ENCODE assay signal across 18 cellular contexts in genomic region chr17:681738-682137, GRCh38. TPM values are rescaled to one million over a fixed set of nuclear protein-coding genes. Genes with fewer than 3 reads are reported as not detected.
A peak's percentile ranks its signal among the peaks of the same experiment; 100 is the strongest.
DNase-seq lines count a peak whose midpoint lies in the region; ATAC-seq and TF ChIP-seq lines count a peak whose summit lies in the region.
"Had no signal": no experiment of that assay in that cellular context is flagged by ENCODE, and none has a peak within 500 bp of the region (broad histone marks: within the 10 kb centered on the region; RNA-seq: fewer than 3 reads in every experiment).

No MANE protein-coding gene starts in this region.

- H2AFZ ChIP-seq in ACC112 (ENCODE audit: low read length, unreplicated experiment) = no peak overlapping the region
- H2AFZ ChIP-seq in PC-3 (ENCODE audit: low read length) = no peak overlapping the region

- no peak for TF ChIP-seq CTCF in activated CD8-positive, alpha-beta T cell treated with anti-CD3 and anti-CD28 coated beads for 36 hours (IDR thresholded peaks at IDR 0.05)
- no peak for TF ChIP-seq CTCF in lower lobe of right lung (IDR thresholded peaks at IDR 0.05)
- TF ChIP-seq CTCF in PC-3 (conservative IDR thresholded peaks at IDR 0.05; ENCODE audit: low read depth, low read length) = no peak

- no peak overlapping the region for H3K9ac ChIP-seq in PC-3 (ENCODE audit: low read length)

- no peak overlapping the region for H3K4me3 ChIP-seq in ACC112 (ENCODE audit: low read depth, low read length)
- H3K4me3 ChIP-seq in lower lobe of right lung = no peak overlapping the region
- no peak overlapping the region for H3K4me3 ChIP-seq in PC-3 (ENCODE audit: low read length)

- H3K9me3 ChIP-seq in lower lobe of right lung (no peaks in the 10 kb centered on the region), PC-3 (ENCODE audit: low read length) (no peaks in the 10 kb centered on the region)

- no peaks in the 10 kb centered on the region for H4K20me1 ChIP-seq in PC-3 (ENCODE audit: low read length)

- peaks cover 20% of the 10 kb centered on the region for H3K36me3 Mint-ChIP-seq in memory B cell
- peaks cover 11% of the 10 kb centered on the region for H3K36me3 Mint-ChIP-seq in activated CD8-positive, alpha-beta T cell treated with anti-CD3 and anti-CD28 coated beads for 36 hours (ENCODE audit: low read depth)

- no TSS peak for BruUV-seq in PC-3 (replicated peaks; lab: Mats Ljungman, UMichigan)

- H3K27ac Mint-ChIP-seq in memory B cell = no peak overlapping the region
- H3K27ac Mint-ChIP-seq in activated CD8-positive, alpha-beta T cell treated with anti-CD3 and anti-CD28 coated beads for 36 hours = no peak overlapping the region
- H3K27ac Mint-ChIP-seq: B cell, progenitor cell of endocrine pancreas, type B pancreatic cell had no signal

- peak overlapping the region; percentile 24 for H3K4me3 Mint-ChIP-seq in memory B cell
- H3K4me3 Mint-ChIP-seq in activated CD8-positive, alpha-beta T cell treated with anti-CD3 and anti-CD28 coated beads for 36 hours = no peak overlapping the region
- H3K4me3 Mint-ChIP-seq: B cell, immature natural killer cell, type B pancreatic cell had no signal

- POLR2A ChIA-PET in activated CD8-positive, alpha-beta T cell treated with anti-CD3 and anti-CD28 coated beads for 36 hours (lab: Charles Lee) = no interaction called here
- POLR2A ChIA-PET in PC-3 (lab: Charles Lee; ENCODE audit: unreplicated experiment) = no interaction called here

- intact Hi-C loops in activated CD8-positive, alpha-beta T cell treated with anti-CD3 and anti-CD28 coated beads for 36 hours (cut with micrococcal nuclease) = no loop called here
- intact Hi-C loops in lower lobe of right lung (cut with DNase I) (no loop called here), PC-3 (cut with micrococcal nuclease) (no loop called here)

- H3K27me3 ChIP-seq in ACC112 (ENCODE audit: insufficient read depth, low read length) (no peaks in the 10 kb centered on the region), lower lobe of right lung (ENCODE audit: low read depth) (no peaks in the 10 kb centered on the region), PC-3 (ENCODE audit: low read length) (no peaks in the 10 kb centered on the region)
- H3K27me3 ChIP-seq: foreskin keratinocyte had no signal

- peak overlapping the region; percentile 34 for H3K27ac ChIP-seq in ACC112 (ENCODE audit: low read depth, low read length)
- H3K27ac ChIP-seq in lower lobe of right lung = no peak overlapping the region
- no peak overlapping the region for H3K27ac ChIP-seq in PC-3 (ENCODE audit: low read length)
- H3K27ac ChIP-seq: foreskin keratinocyte had no signal

- no peaks in the 10 kb centered on the region for H3K27me3 Mint-ChIP-seq in memory B cell
- H3K27me3 Mint-ChIP-seq in activated CD8-positive, alpha-beta T cell treated with anti-CD3 and anti-CD28 coated beads for 36 hours = no peaks in the 10 kb centered on the region
- H3K27me3 Mint-ChIP-seq: B cell, progenitor cell of endocrine pancreas, type B pancreatic cell had no signal

- H3K4me1 Mint-ChIP-seq in memory B cell = peaks cover 15% of the 10 kb centered on the region
- H3K4me1 Mint-ChIP-seq in activated CD8-positive, alpha-beta T cell treated with anti-CD3 and anti-CD28 coated beads for 36 hours (ENCODE audit: low read depth) = peaks cover 14% of the 10 kb centered on the region

- peak; percentile 52 for DNase-seq in GM04504 (ENCODE audit: low read depth)
- DNase-seq in astrocyte of the hippocampus (ENCODE audit: low read depth, low spot score) = peak; percentile 75
- DNase-seq in memory B cell (ENCODE audit: low spot score in 2 of 2) = no peak
- DNase-seq in activated CD8-positive, alpha-beta T cell treated with anti-CD3 and anti-CD28 coated beads for 36 hours = no peak
- no peak for DNase-seq in lower lobe of right lung
- DNase-seq in NK-92 (lab: John Stamatoyannopoulos, UW; ENCODE audit: unreplicated experiment) = no peak
- DNase-seq in PC-3 = no peak
- DNase-seq: activated CD8-positive, alpha-beta memory T cell treated with anti-CD3 and anti-CD28 coated beads for 24 hours; activated naive CD4-positive, alpha-beta T cell; foreskin keratinocyte; GOT3; immature natural killer cell; midbrain; NCI-H187 treated with DMSO at 0.1 percent for 48 hours had no signal

- H3K4me2 ChIP-seq in PC-3 (ENCODE audit: low read length) = no peak overlapping the region

- peaks cover 11% of the 10 kb centered on the region; the same call in 1 of the 2 replicates for H3K36me3 ChIP-seq in ACC112 (ENCODE audit: insufficient read depth, low read length)
- peaks cover 23% of the 10 kb centered on the region for H3K36me3 ChIP-seq in lower lobe of right lung
- no peaks in the 10 kb centered on the region; the same call in 1 of the 2 replicates for H3K36me3 ChIP-seq in PC-3 (ENCODE audit: low read depth, low read length)

- no peaks in the 10 kb centered on the region for H3K9me2 ChIP-seq in PC-3 (replicated peaks; ENCODE audit: low read length)

- peaks cover 7% of the 10 kb centered on the region for H3K79me2 ChIP-seq in ACC112 (ENCODE audit: control insufficient read depth, insufficient read depth, low read length, unreplicated experiment)
- peaks cover 11% of the 10 kb centered on the region; the same call in 1 of the 2 replicates for H3K79me2 ChIP-seq in PC-3 (ENCODE audit: low read length)

- CTCF ChIA-PET in activated CD8-positive, alpha-beta T cell treated with anti-CD3 and anti-CD28 coated beads for 36 hours (lab: Charles Lee) = interaction anchor here (1.0 to 1.7 kb wide), 2 partner anchors 19 to 270 kb away, joined by 4 to 7 read pairs; no protein-coding TSS in a partner anchor
- CTCF ChIA-PET in PC-3 (lab: Charles Lee) = no interaction called here

- ATAC-seq in memory B cell (ENCODE audit: low read depth) (no peak), lower lobe of right lung (no peak), PC-3 (no peak)
- ATAC-seq in activated CD8-positive, alpha-beta T cell treated with anti-CD3 and anti-CD28 coated beads for 36 hours = no peak
- ATAC-seq: foreskin keratinocyte had no signal

- peaks cover 10% of the 10 kb centered on the region for H3K4me1 ChIP-seq in ACC112 (ENCODE audit: control insufficient read depth, insufficient read depth, low read length, unreplicated experiment)
- H3K4me1 ChIP-seq in lower lobe of right lung = no peaks in the 10 kb centered on the region
- H3K4me1 ChIP-seq in PC-3 (ENCODE audit: insufficient read depth, low read length) = no peaks in the 10 kb centered on the region

- peaks cover 1% of the 10 kb centered on the region for H3K9me3 Mint-ChIP-seq in memory B cell
- H3K9me3 Mint-ChIP-seq in activated CD8-positive, alpha-beta T cell treated with anti-CD3 and anti-CD28 coated beads for 36 hours = no peaks in the 10 kb centered on the region
- H3K9me3 Mint-ChIP-seq: immature natural killer cell, type B pancreatic cell had no signal

- H3F3A ChIP-seq in PC-3 (ENCODE audit: low read length, unreplicated experiment) = no peaks in the 10 kb centered on the region

RNA-seq across cellular contexts. Expression of gene VPS53, which starts 32.9 kb away (rescaled TPM):
- total RNA-seq in activated CD8-positive, alpha-beta T cell treated with anti-CD3 and anti-CD28 coated beads for 36 hours = 10 to 100 TPM; 55.7 to 61.6 TPM
- total RNA-seq in lower lobe of right lung = 83.4 TPM
- 14.5 and 21.9 TPM in 2 replicates for total RNA-seq in PC-3 (2014; rRNA removed)

RNA-seq across cellular contexts. Expression of gene TLCD3A, which starts 50.7 kb away (rescaled TPM):
- total RNA-seq in activated CD8-positive, alpha-beta T cell treated with anti-CD3 and anti-CD28 coated beads for 36 hours = 10 to 100 TPM; 30.9 to 34.4 TPM
- total RNA-seq in lower lobe of right lung (8.9 TPM), PC-3 (2014; rRNA removed) (10.0 and 13.9 TPM in 2 replicates)

Comparison
In these comparisons a context has a peak if more than half of its experiments do, and no peak if none do; other contexts are left out.
1. DNase-seq: peak in GM04504 (single experiment) and astrocyte of the hippocampus (single experiment); none in memory B cell (0 of 2), activated CD8-positive, alpha-beta T cell treated with anti-CD3 and anti-CD28 coated beads for 36 hours (single experiment), lower lobe of right lung (single experiment), NK-92 (single experiment) and PC-3 (single experiment).